1 cellular context compared by ENCODE assay signal in genomic region chr16:4957720-4958509, GRCh38.
A peak's percentile ranks its signal among the peaks of the same experiment; 100 is the strongest.
TF ChIP-seq lines count a peak whose summit lies in the region.

SEC14L5 (plus strand) TSS chr16:4958330; CDS start chr16:4959324, 994 bp downstream.

TF ChIP-seq in IMR-90, 13 proteins besides CTCF, POLR2A, EP300 and RAD21:
- TF ChIP-seq MAZ (IDR thresholded peaks at IDR 0.05; ENCODE audit: borderline replicate concordance, low read depth, low read length): peak; percentile 8; the same call in 1 of the 2 replicates
- TF ChIP-seq FOS (IDR thresholded peaks at IDR 0.05; ENCODE audit: low read depth, low read length): no peak
- no peak for TF ChIP-seq BHLHE40 (IDR thresholded peaks at IDR 0.05; ENCODE audit: low read depth, low read length)
- TF ChIP-seq USF2 (IDR thresholded peaks at IDR 0.05; ENCODE audit: low read depth, low read length): no peak
- no peak for TF ChIP-seq MAFK (IDR thresholded peaks at IDR 0.05; ENCODE audit: low read depth, low read length)
- no peak for TF ChIP-seq ELK1 (IDR thresholded peaks at IDR 0.05; ENCODE audit: borderline replicate concordance, low read depth, low read length)
- no peak for TF ChIP-seq CEBPB (IDR thresholded peaks at IDR 0.05; ENCODE audit: low read depth, low read length)
- no peak for TF ChIP-seq SMC3 (IDR thresholded peaks at IDR 0.05; ENCODE audit: low read depth, low read length)
- TF ChIP-seq RCOR1 (IDR thresholded peaks at IDR 0.05; ENCODE audit: insufficient replicate concordance, low read length): no peak
- TF ChIP-seq CHD1 (IDR thresholded peaks at IDR 0.05; ENCODE audit: low read depth, low read length): no peak
- TF ChIP-seq NFE2L2 (IDR thresholded peaks at IDR 0.05; ENCODE audit: low read depth, low read length): no peak
- peak; percentile 27; the same call in 1 of the 2 replicates for TF ChIP-seq MXI1 (IDR thresholded peaks at IDR 0.05; ENCODE audit: borderline replicate concordance, low read depth, low read length)
- TF ChIP-seq RFX5 (IDR thresholded peaks at IDR 0.05; ENCODE audit: low read depth, low read length): no peak
